8 cellular contexts compared by ENCODE assay signal in genomic region chr22:37486224-37486845, GRCh38. TPM values are rescaled to one million over a fixed set of nuclear protein-coding genes. Genes with fewer than 3 reads are reported as not detected.
DNase-seq lines count a peak whose midpoint lies in the region; ATAC-seq, FAIRE-seq and TF ChIP-seq lines count a peak whose summit lies in the region.

MFNG (minus strand) TSS chr22:37486384; CDS start chr22:37486177, 207 bp downstream.

- peak; percentile 65 for DNase-seq in NK-92 treated with Interleukin-12 subunit alpha and Interleukin-12 subunit beta, amount 100 ng/mL, for 24 hours (lab: John Stamatoyannopoulos, UW)
- no peak for DNase-seq in NK-92 (lab: John Stamatoyannopoulos, UW; ENCODE audit: unreplicated experiment)
- peak; percentile 23 for DNase-seq in RCC 7860 (ENCODE audit: low spot score)
- peak; percentile 46 to 58 for DNase-seq in activated T-helper 1 cell treated with anti-CD3 and anti-CD28 coated beads, Interleukin-2, amount 50 U/mL, for 16 hours (ENCODE audit: low read depth in 1 of 2, low spot score in 1 of 2)
- DNase-seq in foreskin fibroblast, result peak; percentile 30 to 75

- H3K36me3 ChIP-seq in neutrophil, result no peaks in the 10 kb centered on the region

- no peak for FAIRE-seq in RCC 7860 (lab: Jason Lieb, UNC)

- H3K9me3 ChIP-seq in neutrophil, result no peaks in the 10 kb centered on the region

- TF ChIP-seq CTCF in foreskin fibroblast (IDR thresholded peaks at IDR 0.05; ENCODE audit: low read depth, low read length) (no peak), neutrophil (IDR thresholded peaks at IDR 0.05) (peak; percentile 14)

- peaks cover 32 to 41% of the 10 kb centered on the region in 2 experiments for H3K4me1 ChIP-seq in neutrophil (ENCODE audit: control insufficient read depth in 1 of 2, insufficient read depth in 1 of 2, low read depth in 1 of 2, low read length in 1 of 2)

- H3K4me3 ChIP-seq in foreskin fibroblast (ENCODE audit: low read depth in 1 of 2, low read length in 2 of 2), result no peak within 1 kb of the TSS
- peak within 1 kb of the TSS; percentile 88 to 89 for H3K4me3 ChIP-seq in neutrophil (ENCODE audit: low read depth in 1 of 2, low read length in 1 of 2)

- H3K27me3 ChIP-seq in neutrophil, result no peaks in the 10 kb centered on the region

- peak within 1 kb of the TSS; percentile 96 for H3K27ac ChIP-seq in neutrophil
- peak within 1 kb of the TSS; percentile 7 for H3K27ac ChIP-seq in temporal lobe (ENCODE audit: low read depth, low read length)

- ATAC-seq in HG03175 (IDR thresholded peaks at IDR 0.05; ENCODE audit: unreplicated experiment), result peak; percentile 65

RNA-seq across cellular contexts. Expression of gene MFNG, which starts in this region (rescaled TPM):
- 1.5 TPM for total RNA-seq in temporal lobe

Comparison
In these comparisons a context has a peak if more than half of its experiments do, and no peak if none do; other contexts are left out.
1. H3K4me3 ChIP-seq: peak in neutrophil (2 of 2); none in foreskin fibroblast (0 of 2).